Comparison of ENCODE assay signal across 1 cellular context in genomic region chr10:34858003-34858402, GRCh38.
TF ChIP-seq lines count a peak whose summit lies in the region.

No MANE protein-coding gene starts in this region.

TF ChIP-seq in HepG2, 621 proteins besides CTCF, POLR2A, EP300 and RAD21 (continued from another document):
- TF ChIP-seq HBP1 (CRISPR knock-in tag; IDR thresholded peaks at IDR 0.05; ENCODE audit: low read depth), result no peak
- TF ChIP-seq PHB2 (IDR thresholded peaks at IDR 0.05; ENCODE audit: partially characterized antibody), result no peak
- no peak for TF ChIP-seq RBFOX2 (IDR thresholded peaks at IDR 0.05; ENCODE audit: low read depth, low read length)
- no peak for TF ChIP-seq ZBTB37 (CRISPR knock-in tag; IDR thresholded peaks at IDR 0.05)
- TF ChIP-seq NONO (IDR thresholded peaks at IDR 0.05), result no peak
- no peak for TF ChIP-seq NONO (CRISPR knock-in tag; conservative IDR thresholded peaks at IDR 0.05)
- TF ChIP-seq, protein P1, sequence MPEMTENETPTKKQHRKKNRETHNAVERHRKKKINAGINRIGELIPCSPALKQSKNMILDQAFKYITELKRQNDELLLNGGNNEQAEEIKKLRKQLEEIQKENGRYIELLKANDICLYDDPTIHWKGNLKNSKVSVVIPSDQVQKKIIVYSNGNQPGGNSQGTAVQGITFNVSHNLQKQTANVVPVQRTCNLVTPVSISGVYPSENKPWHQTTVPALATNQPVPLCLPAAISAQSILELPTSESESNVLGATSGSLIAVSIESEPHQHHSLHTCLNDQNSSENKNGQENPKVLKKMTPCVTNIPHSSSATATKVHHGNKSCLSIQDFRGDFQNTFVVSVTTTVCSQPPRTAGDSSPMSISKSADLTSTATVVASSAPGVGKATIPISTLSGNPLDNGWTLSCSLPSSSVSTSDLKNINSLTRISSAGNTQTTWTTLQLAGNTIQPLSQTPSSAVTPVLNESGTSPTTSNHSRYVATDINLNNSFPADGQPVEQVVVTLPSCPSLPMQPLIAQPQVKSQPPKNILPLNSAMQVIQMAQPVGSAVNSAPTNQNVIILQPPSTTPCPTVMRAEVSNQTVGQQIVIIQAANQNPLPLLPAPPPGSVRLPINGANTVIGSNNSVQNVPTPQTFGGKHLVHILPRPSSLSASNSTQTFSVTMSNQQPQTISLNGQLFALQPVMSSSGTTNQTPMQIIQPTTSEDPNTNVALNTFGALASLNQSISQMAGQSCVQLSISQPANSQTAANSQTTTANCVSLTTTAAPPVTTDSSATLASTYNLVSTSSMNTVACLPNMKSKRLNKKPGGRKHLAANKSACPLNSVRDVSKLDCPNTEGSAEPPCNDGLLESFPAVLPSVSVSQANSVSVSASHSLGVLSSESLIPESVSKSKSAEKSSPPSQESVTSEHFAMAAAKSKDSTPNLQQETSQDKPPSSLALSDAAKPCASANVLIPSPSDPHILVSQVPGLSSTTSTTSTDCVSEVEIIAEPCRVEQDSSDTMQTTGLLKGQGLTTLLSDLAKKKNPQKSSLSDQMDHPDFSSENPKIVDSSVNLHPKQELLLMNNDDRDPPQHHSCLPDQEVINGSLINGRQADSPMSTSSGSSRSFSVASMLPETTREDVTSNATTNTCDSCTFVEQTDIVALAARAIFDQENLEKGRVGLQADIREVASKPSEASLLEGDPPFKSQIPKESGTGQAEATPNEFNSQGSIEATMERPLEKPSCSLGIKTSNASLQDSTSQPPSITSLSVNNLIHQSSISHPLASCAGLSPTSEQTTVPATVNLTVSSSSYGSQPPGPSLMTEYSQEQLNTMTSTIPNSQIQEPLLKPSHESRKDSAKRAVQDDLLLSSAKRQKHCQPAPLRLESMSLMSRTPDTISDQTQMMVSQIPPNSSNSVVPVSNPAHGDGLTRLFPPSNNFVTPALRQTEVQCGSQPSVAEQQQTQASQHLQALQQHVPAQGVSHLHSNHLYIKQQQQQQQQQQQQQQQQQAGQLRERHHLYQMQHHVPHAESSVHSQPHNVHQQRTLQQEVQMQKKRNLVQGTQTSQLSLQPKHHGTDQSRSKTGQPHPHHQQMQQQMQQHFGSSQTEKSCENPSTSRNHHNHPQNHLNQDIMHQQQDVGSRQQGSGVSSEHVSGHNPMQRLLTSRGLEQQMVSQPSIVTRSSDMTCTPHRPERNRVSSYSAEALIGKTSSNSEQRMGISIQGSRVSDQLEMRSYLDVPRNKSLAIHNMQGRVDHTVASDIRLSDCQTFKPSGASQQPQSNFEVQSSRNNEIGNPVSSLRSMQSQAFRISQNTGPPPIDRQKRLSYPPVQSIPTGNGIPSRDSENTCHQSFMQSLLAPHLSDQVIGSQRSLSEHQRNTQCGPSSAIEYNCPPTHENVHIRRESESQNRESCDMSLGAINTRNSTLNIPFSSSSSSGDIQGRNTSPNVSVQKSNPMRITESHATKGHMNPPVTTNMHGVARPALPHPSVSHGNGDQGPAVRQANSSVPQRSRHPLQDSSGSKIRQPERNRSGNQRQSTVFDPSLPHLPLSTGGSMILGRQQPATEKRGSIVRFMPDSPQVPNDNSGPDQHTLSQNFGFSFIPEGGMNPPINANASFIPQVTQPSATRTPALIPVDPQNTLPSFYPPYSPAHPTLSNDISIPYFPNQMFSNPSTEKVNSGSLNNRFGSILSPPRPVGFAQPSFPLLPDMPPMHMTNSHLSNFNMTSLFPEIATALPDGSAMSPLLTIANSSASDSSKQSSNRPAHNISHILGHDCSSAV (CRISPR knock-in tag; IDR thresholded peaks at IDR 0.05; ENCODE audit: borderline replicate concordance), result no peak
- TF ChIP-seq ZMYM3 (CRISPR knock-in tag; IDR thresholded peaks at IDR 0.05), result no peak
- TF ChIP-seq ZNF749 (CRISPR knock-in tag; IDR thresholded peaks at IDR 0.05; ENCODE audit: borderline replicate concordance), result no peak
TF ChIP-seq in HepG2: peak in this region for 0.
